ENCODE assay signal across 1 cellular context in the genomic region with DNA sequence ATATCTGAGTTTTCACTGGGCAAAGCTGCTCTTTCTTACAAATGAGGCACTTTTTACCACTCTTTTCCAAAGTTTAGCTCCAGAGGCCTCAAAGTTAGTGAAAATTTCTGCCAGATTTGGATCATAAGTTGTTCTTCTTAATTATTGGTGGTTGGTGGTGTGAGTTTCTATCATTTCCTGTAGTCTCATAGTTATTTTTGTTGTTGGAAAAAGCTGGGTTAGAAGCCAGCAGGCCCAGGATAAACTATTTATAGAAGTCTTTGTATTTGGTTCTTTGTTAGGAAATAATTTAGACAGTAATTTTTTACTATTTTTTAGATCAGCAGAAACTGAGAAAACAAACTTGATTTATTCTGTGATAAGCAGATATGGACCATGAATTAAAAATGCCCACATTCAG.
A peak's percentile ranks its signal among the peaks of the same experiment; 100 is the strongest.
TF ChIP-seq lines count a peak whose summit lies in the region.

No MANE protein-coding gene starts in this region.

TF ChIP-seq in GM12878, 131 proteins besides CTCF, POLR2A, EP300 and RAD21:
- TF ChIP-seq ETV6 (conservative IDR thresholded peaks at IDR 0.05 in 1 of 2, IDR thresholded peaks at IDR 0.05 in 1 of 2; ENCODE audit: borderline replicate concordance in 1 of 2, low read depth in 1 of 2) = peak in 1 of 2 experiments; percentile 85; a peak in 1 of 4 replicates
- TF ChIP-seq GABPA (IDR thresholded peaks at IDR 0.05; ENCODE audit: low read depth) = no peak
- TF ChIP-seq NFXL1 (IDR thresholded peaks at IDR 0.05; ENCODE audit: borderline replicate concordance) = peak; percentile 70
